In genomic region chr2:264493-265468, GRCh38 we compare ENCODE assay signal across 1 cellular context.
A peak's percentile ranks its signal among the peaks of the same experiment; 100 is the strongest.
TF ChIP-seq lines count a peak whose summit lies in the region.

Gene ACP1 (plus strand): TSS chr2:264947. CDS start chr2:264965, 18 bp downstream.

TF ChIP-seq in HepG2, 621 proteins besides CTCF, POLR2A, EP300 and RAD21 (continued from another document and continues in another):
- TF ChIP-seq ZNF18 (CRISPR knock-in tag; IDR thresholded peaks at IDR 0.05; ENCODE audit: insufficient replicate concordance) (peak; percentile 80), NKX3-1 (CRISPR knock-in tag; IDR thresholded peaks at IDR 0.05) (no peak), FOXK2 (IDR thresholded peaks at IDR 0.05) (no peak), ZNF607 (CRISPR knock-in tag; IDR thresholded peaks at IDR 0.05; ENCODE audit: borderline replicate concordance) (peak; percentile 92), TBX3 (IDR thresholded peaks at IDR 0.05; ENCODE audit: borderline replicate concordance) (0 out of 2 replicates have a peak, but pooled peaks have one; percentile 25), ZNF121 (CRISPR knock-in tag; IDR thresholded peaks at IDR 0.05) (no peak; the same call in 1 of the 2 replicates), ZNF326 (CRISPR knock-in tag; IDR thresholded peaks at IDR 0.05; ENCODE audit: borderline replicate concordance) (no peak), SKI (IDR thresholded peaks at IDR 0.05; ENCODE audit: partially characterized antibody) (peak; percentile 71), SAFB2 (CRISPR knock-in tag; IDR thresholded peaks at IDR 0.05; ENCODE audit: borderline replicate concordance, low read depth) (no peak; the same call in 1 of the 2 replicates), ZNF280B (CRISPR knock-in tag; IDR thresholded peaks at IDR 0.05; ENCODE audit: borderline replicate concordance) (peak; percentile 92), NFE2 (CRISPR knock-in tag; IDR thresholded peaks at IDR 0.05) (no peak), ARID5B (CRISPR knock-in tag; IDR thresholded peaks at IDR 0.05) (peak; percentile 53; the same call in 1 of the 2 replicates), TBL1XR1 (IDR thresholded peaks at IDR 0.05; ENCODE audit: borderline replicate concordance, low read length, partially characterized antibody) (peak; percentile 66), ADNP (CRISPR knock-in tag; IDR thresholded peaks at IDR 0.05) (no peak), SUZ12 (IDR thresholded peaks at IDR 0.05; ENCODE audit: low read depth, low read length) (no peak), ZMAT3 (CRISPR knock-in tag; conservative IDR thresholded peaks at IDR 0.05) (peak; percentile 97), ZNF34 (CRISPR knock-in tag; IDR thresholded peaks at IDR 0.05; ENCODE audit: borderline replicate concordance) (no peak), ZNF180 (CRISPR knock-in tag; IDR thresholded peaks at IDR 0.05; ENCODE audit: borderline replicate concordance, low read depth) (no peak; the same call in 1 of the 2 replicates), ZSCAN12 (CRISPR knock-in tag; IDR thresholded peaks at IDR 0.05) (no peak), DR1 (CRISPR knock-in tag; IDR thresholded peaks at IDR 0.05) (peak; percentile 85; the same call in 1 of the 2 replicates), CSRNP2 (CRISPR knock-in tag; conservative IDR thresholded peaks at IDR 0.05; ENCODE audit: low read depth) (no peak; the same call in 1 of the 2 replicates), JDP2 (CRISPR knock-in tag; IDR thresholded peaks at IDR 0.05; ENCODE audit: borderline replicate concordance) (no peak), ZNF891 (CRISPR knock-in tag; IDR thresholded peaks at IDR 0.05) (peak; percentile 97), ZNF749 (CRISPR knock-in tag; IDR thresholded peaks at IDR 0.05; ENCODE audit: borderline replicate concordance) (no peak), KLF15 (CRISPR knock-in tag; IDR thresholded peaks at IDR 0.05; ENCODE audit: borderline replicate concordance) (0 out of 2 replicates have a peak, but pooled peaks have one; percentile 55), TMF1 (CRISPR knock-in tag; IDR thresholded peaks at IDR 0.05; ENCODE audit: low read depth) (peak; percentile 72; the same call in 1 of the 2 replicates), ZNF24 (IDR thresholded peaks at IDR 0.05) (peak; percentile 17; the same call in 1 of the 2 replicates), ZNF101 (CRISPR knock-in tag; IDR thresholded peaks at IDR 0.05; ENCODE audit: borderline replicate concordance, low read depth) (no peak), SCMH1 (CRISPR knock-in tag; IDR thresholded peaks at IDR 0.05; ENCODE audit: borderline replicate concordance) (no peak), ZFP41 (CRISPR knock-in tag; IDR thresholded peaks at IDR 0.05; ENCODE audit: borderline replicate concordance) (0 out of 2 replicates have a peak, but pooled peaks have one; percentile 36), TOE1 (CRISPR knock-in tag; IDR thresholded peaks at IDR 0.05) (no peak), MTA3 (CRISPR knock-in tag; IDR thresholded peaks at IDR 0.05) (no peak), ZNF256 (CRISPR knock-in tag; conservative IDR thresholded peaks at IDR 0.05) (no peak), ZNF660 (CRISPR knock-in tag; IDR thresholded peaks at IDR 0.05; ENCODE audit: borderline replicate concordance, low read depth) (no peak), SMYD3 (CRISPR knock-in tag; IDR thresholded peaks at IDR 0.05) (no peak), TERF1 (CRISPR knock-in tag; IDR thresholded peaks at IDR 0.05) (no peak), PHF8 (CRISPR knock-in tag; IDR thresholded peaks at IDR 0.05) (peak; percentile 97), ZNF563 (CRISPR knock-in tag; IDR thresholded peaks at IDR 0.05) (peak; percentile 68; the same call in 1 of the 2 replicates), HNRNPH1 (optimal IDR thresholded peaks at IDR 0.05; ENCODE audit: low read depth, low read length) (no peak)
- TF ChIP-seq, protein P1, sequence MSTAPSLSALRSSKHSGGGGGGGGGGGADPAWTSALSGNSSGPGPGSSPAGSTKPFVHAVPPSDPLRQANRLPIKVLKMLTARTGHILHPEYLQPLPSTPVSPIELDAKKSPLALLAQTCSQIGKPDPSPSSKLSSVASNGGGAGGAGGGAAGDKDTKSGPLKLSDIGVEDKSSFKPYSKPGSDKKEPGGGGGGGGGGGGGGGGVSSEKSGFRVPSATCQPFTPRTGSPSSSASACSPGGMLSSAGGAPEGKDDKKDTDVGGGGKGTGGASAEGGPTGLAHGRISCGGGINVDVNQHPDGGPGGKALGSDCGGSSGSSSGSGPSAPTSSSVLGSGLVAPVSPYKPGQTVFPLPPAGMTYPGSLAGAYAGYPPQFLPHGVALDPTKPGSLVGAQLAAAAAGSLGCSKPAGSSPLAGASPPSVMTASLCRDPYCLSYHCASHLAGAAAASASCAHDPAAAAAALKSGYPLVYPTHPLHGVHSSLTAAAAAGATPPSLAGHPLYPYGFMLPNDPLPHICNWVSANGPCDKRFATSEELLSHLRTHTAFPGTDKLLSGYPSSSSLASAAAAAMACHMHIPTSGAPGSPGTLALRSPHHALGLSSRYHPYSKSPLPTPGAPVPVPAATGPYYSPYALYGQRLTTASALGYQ (CRISPR knock-in tag; IDR thresholded peaks at IDR 0.05): no peak
- TF ChIP-seq, protein P2, sequence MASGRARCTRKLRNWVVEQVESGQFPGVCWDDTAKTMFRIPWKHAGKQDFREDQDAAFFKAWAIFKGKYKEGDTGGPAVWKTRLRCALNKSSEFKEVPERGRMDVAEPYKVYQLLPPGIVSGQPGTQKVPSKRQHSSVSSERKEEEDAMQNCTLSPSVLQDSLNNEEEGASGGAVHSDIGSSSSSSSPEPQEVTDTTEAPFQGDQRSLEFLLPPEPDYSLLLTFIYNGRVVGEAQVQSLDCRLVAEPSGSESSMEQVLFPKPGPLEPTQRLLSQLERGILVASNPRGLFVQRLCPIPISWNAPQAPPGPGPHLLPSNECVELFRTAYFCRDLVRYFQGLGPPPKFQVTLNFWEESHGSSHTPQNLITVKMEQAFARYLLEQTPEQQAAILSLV (CRISPR knock-in tag; IDR thresholded peaks at IDR 0.05; ENCODE audit: borderline replicate concordance): peak; percentile 73; the same call in 1 of the 2 replicates
- TF ChIP-seq, protein P3, sequence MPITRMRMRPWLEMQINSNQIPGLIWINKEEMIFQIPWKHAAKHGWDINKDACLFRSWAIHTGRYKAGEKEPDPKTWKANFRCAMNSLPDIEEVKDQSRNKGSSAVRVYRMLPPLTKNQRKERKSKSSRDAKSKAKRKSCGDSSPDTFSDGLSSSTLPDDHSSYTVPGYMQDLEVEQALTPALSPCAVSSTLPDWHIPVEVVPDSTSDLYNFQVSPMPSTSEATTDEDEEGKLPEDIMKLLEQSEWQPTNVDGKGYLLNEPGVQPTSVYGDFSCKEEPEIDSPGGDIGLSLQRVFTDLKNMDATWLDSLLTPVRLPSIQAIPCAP (CRISPR knock-in tag; IDR thresholded peaks at IDR 0.05; ENCODE audit: low read depth): no peak
- TF ChIP-seq, protein P4, sequence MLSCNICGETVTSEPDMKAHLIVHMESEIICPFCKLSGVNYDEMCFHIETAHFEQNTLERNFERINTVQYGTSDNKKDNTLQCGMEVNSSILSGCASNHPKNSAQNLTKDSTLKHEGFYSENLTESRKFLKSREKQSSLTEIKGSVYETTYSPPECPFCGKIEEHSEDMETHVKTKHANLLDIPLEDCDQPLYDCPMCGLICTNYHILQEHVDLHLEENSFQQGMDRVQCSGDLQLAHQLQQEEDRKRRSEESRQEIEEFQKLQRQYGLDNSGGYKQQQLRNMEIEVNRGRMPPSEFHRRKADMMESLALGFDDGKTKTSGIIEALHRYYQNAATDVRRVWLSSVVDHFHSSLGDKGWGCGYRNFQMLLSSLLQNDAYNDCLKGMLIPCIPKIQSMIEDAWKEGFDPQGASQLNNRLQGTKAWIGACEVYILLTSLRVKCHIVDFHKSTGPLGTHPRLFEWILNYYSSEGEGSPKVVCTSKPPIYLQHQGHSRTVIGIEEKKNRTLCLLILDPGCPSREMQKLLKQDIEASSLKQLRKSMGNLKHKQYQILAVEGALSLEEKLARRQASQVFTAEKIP (CRISPR knock-in tag; IDR thresholded peaks at IDR 0.05; ENCODE audit: borderline replicate concordance): no peak
- TF ChIP-seq, protein P5, sequence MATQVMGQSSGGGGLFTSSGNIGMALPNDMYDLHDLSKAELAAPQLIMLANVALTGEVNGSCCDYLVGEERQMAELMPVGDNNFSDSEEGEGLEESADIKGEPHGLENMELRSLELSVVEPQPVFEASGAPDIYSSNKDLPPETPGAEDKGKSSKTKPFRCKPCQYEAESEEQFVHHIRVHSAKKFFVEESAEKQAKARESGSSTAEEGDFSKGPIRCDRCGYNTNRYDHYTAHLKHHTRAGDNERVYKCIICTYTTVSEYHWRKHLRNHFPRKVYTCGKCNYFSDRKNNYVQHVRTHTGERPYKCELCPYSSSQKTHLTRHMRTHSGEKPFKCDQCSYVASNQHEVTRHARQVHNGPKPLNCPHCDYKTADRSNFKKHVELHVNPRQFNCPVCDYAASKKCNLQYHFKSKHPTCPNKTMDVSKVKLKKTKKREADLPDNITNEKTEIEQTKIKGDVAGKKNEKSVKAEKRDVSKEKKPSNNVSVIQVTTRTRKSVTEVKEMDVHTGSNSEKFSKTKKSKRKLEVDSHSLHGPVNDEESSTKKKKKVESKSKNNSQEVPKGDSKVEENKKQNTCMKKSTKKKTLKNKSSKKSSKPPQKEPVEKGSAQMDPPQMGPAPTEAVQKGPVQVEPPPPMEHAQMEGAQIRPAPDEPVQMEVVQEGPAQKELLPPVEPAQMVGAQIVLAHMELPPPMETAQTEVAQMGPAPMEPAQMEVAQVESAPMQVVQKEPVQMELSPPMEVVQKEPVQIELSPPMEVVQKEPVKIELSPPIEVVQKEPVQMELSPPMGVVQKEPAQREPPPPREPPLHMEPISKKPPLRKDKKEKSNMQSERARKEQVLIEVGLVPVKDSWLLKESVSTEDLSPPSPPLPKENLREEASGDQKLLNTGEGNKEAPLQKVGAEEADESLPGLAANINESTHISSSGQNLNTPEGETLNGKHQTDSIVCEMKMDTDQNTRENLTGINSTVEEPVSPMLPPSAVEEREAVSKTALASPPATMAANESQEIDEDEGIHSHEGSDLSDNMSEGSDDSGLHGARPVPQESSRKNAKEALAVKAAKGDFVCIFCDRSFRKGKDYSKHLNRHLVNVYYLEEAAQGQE (IDR thresholded peaks at IDR 0.05; ENCODE audit: borderline replicate concordance in 1 of 2, low read depth in 1 of 2, low read length in 2 of 2): peak in 1 of 2 experiments; percentile 67; a peak in 1 of 4 replicates
